ENCODE assay signal across 10 cellular contexts in genomic region chr5:132498152-132498551, GRCh38. TPM values are rescaled to one million over a fixed set of nuclear protein-coding genes. Genes with fewer than 3 reads are reported as not detected.
A peak's percentile ranks its signal among the peaks of the same experiment; 100 is the strongest.
DNase-seq lines count a peak whose midpoint lies in the region; ATAC-seq, FAIRE-seq and TF ChIP-seq lines count a peak whose summit lies in the region.
"Had no signal": no experiment of that assay in that cellular context is flagged by ENCODE, and none has a peak within 500 bp of the region (broad histone marks: within the 10 kb centered on the region; RNA-seq: fewer than 3 reads in every experiment).

No MANE protein-coding gene starts in this region.

- CTCF ChIA-PET in mammary epithelial cell (lab: Charles Lee; ENCODE audit: low non-redundant PET), result interaction anchor here (0.8 kb wide), 1 partner anchor 77 kb away, joined by 3 read pairs; no protein-coding TSS in a partner anchor

- no peak overlapping the region for H3K4me3 ChIP-seq in left ventricle myocardium inferior
- H3K4me3 ChIP-seq in mammary epithelial cell (replicated peaks in 1 of 3; ENCODE audit: insufficient read depth in 1 of 3, low read depth in 2 of 3, low read length in 3 of 3), result no peak overlapping the region

- in situ Hi-C loops in mammary epithelial cell (cut with MboI; ENCODE audit: low sequenced_read_pairs in 2 of 2), result loop anchor here (10.0 kb wide), 2 partner anchors 83 to 113 kb away; no protein-coding TSS in a partner anchor

- no peak overlapping the region for H2AFZ ChIP-seq in mammary epithelial cell (ENCODE audit: low read depth, low read length)

- no peak for FAIRE-seq in urothelium cell line (lab: Jason Lieb, UNC)

- no TSS peak for BruUV-seq in mammary epithelial cell (replicated peaks; lab: Mats Ljungman, UMichigan)

- H3K27ac ChIP-seq in left ventricle myocardium inferior (replicated peaks) (peak overlapping the region; percentile 99), mammary epithelial cell (ENCODE audit: insufficient read depth, low read depth, low read length) (peak overlapping the region; percentile 70)

- peak overlapping the region; percentile 32 for H3K27ac Mint-ChIP-seq in mesothelial cell of epicardium

- no CpG with 5 or more reads among the region's 3 CpGs for WGBS in mammary epithelial cell (ENCODE audit: low coverage, missing lambda C conversion rate)

- intact Hi-C loops in left ventricle myocardium inferior (cut with micrococcal nuclease) (no loop called here), left ventricle myocardium superior (cut with micrococcal nuclease) (loop anchor here (10.0 kb wide), 1 partner anchor 83 kb away; no protein-coding TSS in a partner anchor), mammary epithelial cell (cut with micrococcal nuclease) (loop anchor here (1.0 to 5.0 kb wide), 2 partner anchors 41 to 433 kb away; no protein-coding TSS in a partner anchor)

- TF ChIP-seq CTCF in left ventricle myocardium inferior (IDR thresholded peaks at IDR 0.05; ENCODE audit: borderline replicate concordance) (no peak), mammary epithelial cell (conservative IDR thresholded peaks at IDR 0.05 in 1 of 2, IDR thresholded peaks at IDR 0.05 in 1 of 2; ENCODE audit: extremely low read depth in 1 of 2, insufficient read depth in 1 of 2, low read depth in 1 of 2, low read length in 2 of 2) (no peak), mesothelial cell of epicardium (IDR thresholded peaks at IDR 0.05; ENCODE audit: unreplicated experiment) (no peak)

- no peak for ATAC-seq in left ventricle myocardium superior
- no peak for ATAC-seq in GM18498 (IDR thresholded peaks at IDR 0.05; ENCODE audit: unreplicated experiment)

- H3K4me1 ChIP-seq in left ventricle myocardium inferior, result peaks cover 74% of the 10 kb centered on the region
- H3K4me1 ChIP-seq in mammary epithelial cell (ENCODE audit: insufficient read depth, low read length), result peaks cover 29% of the 10 kb centered on the region

- no peaks in the 10 kb centered on the region for H3K79me2 ChIP-seq in mammary epithelial cell (ENCODE audit: insufficient read depth, low read length)

- peak overlapping the region; percentile 96 for H3K4me2 ChIP-seq in mammary epithelial cell (ENCODE audit: insufficient read depth, low read depth, low read length)

- no peaks in the 10 kb centered on the region for H3K27me3 Mint-ChIP-seq in mesothelial cell of epicardium (ENCODE audit: low read depth)

- H3K9ac ChIP-seq in mammary epithelial cell (ENCODE audit: insufficient read depth, low read length), result no peak overlapping the region

- no peaks in the 10 kb centered on the region for H3K36me3 Mint-ChIP-seq in mesothelial cell of epicardium

- H3K27me3 ChIP-seq in left ventricle myocardium inferior (ENCODE audit: low read depth) (no peaks in the 10 kb centered on the region), mammary epithelial cell (ENCODE audit: insufficient read depth, low read length) (no peaks in the 10 kb centered on the region)

- H3K36me3 ChIP-seq in left ventricle myocardium inferior (no peaks in the 10 kb centered on the region), mammary epithelial cell (ENCODE audit: insufficient read depth, low read length) (no peaks in the 10 kb centered on the region)

- H3K4me1 Mint-ChIP-seq in mesothelial cell of epicardium, result peaks cover 22% of the 10 kb centered on the region

- no peaks in the 10 kb centered on the region for H3K9me3 Mint-ChIP-seq in mesothelial cell of epicardium

- DNase-seq in left ventricle myocardium inferior, result peak; percentile 24
- DNase-seq in left ventricle myocardium superior, result no peak
- DNase-seq in mammary epithelial cell, result peak; percentile 93
- no peak for DNase-seq in mesothelial cell of epicardium (ENCODE audit: low spot score in 2 of 2, unreplicated experiment in 2 of 2)
- peak; percentile 53 for DNase-seq in urothelium cell line (ENCODE audit: low spot score)
- DNase-seq in activated CD8-positive, alpha-beta memory T cell treated with anti-CD3 and anti-CD28 coated beads, Interleukin-2, amount 50 U/mL, for 4 hours, result no peak
- DNase-seq in NCI-H1694 treated with DMSO at 0.1 percent for 48 hours (lab: John Stamatoyannopoulos, UW), result no peak
- DNase-seq: NCI-H510A had no signal

- no peak overlapping the region for H3K4me3 Mint-ChIP-seq in mesothelial cell of epicardium

- H3K9me3 ChIP-seq in left ventricle myocardium inferior (replicated peaks) (no peaks in the 10 kb centered on the region), mammary epithelial cell (replicated peaks; ENCODE audit: insufficient read depth, low read length) (no peaks in the 10 kb centered on the region)

- dilution Hi-C loops in mammary epithelial cell (cut with HindIII; ENCODE audit: low sequenced_read_pairs), result loop anchor here (25.0 kb wide), 1 partner anchor 411 kb away; no protein-coding TSS in a partner anchor

- no peaks in the 10 kb centered on the region for H4K20me1 ChIP-seq in mammary epithelial cell (ENCODE audit: insufficient read depth, low read length)

RNA-seq across cellular contexts. Expression of gene IRF1, which starts 7.6 kb away (rescaled TPM):
- total RNA-seq in left ventricle myocardium inferior (10.9 TPM), left ventricle myocardium superior (12.6 TPM), mammary epithelial cell (10 to 100 TPM in 1 of 2 donors, 1 to 10 TPM in 1; 5.3 to 14.9 TPM), mesothelial cell of epicardium (33.1 to 35.6 TPM (median 33.3 TPM) in 3 replicates)
- 9.0 TPM for polyA plus RNA-seq in mammary epithelial cell
- 24.6 TPM for polyA minus RNA-seq in mammary epithelial cell

RNA-seq across cellular contexts. Expression of gene IL5, which starts 45.2 kb away (rescaled TPM):
- total RNA-seq in left ventricle myocardium inferior (not detected), left ventricle myocardium superior (not detected), mammary epithelial cell (not detected), mesothelial cell of epicardium (not detected in 3 replicates)
- polyA plus RNA-seq in mammary epithelial cell, result not detected
- polyA minus RNA-seq in mammary epithelial cell, result not detected
- total RNA-seq: glomerular endothelial cell had no signal

RNA-seq across cellular contexts. Expression of gene RAD50, which starts 58.6 kb away (rescaled TPM):
- 33.4 TPM for total RNA-seq in left ventricle myocardium inferior
- total RNA-seq in left ventricle myocardium superior, result 37.0 TPM
- 10 to 100 TPM; 29.8 to 56.9 TPM for total RNA-seq in mammary epithelial cell
- 18.1 TPM for polyA plus RNA-seq in mammary epithelial cell
- 25.4 TPM for polyA minus RNA-seq in mammary epithelial cell
- 50.3 to 52.5 TPM (median 51.6 TPM) in 3 replicates for total RNA-seq in mesothelial cell of epicardium

Comparison
In these comparisons a context has a peak if more than half of its experiments do, and no peak if none do; other contexts are left out.
1. DNase-seq: peak in left ventricle myocardium inferior (single experiment), mammary epithelial cell (single experiment) and urothelium cell line (single experiment); none in left ventricle myocardium superior (single experiment), mesothelial cell of epicardium (0 of 2), activated CD8-positive, alpha-beta memory T cell treated with anti-CD3 and anti-CD28 coated beads, Interleukin-2, amount 50 U/mL, for 4 hours (single experiment) and NCI-H1694 treated with DMSO at 0.1 percent for 48 hours (single experiment).